Comparison of ENCODE assay signal across 8 cellular contexts in genomic region chr2:105397025-105397722, GRCh38. TPM values are rescaled to one million over a fixed set of nuclear protein-coding genes. Genes with fewer than 3 reads are reported as not detected.
DNase-seq lines count a peak whose midpoint lies in the region; TF ChIP-seq lines count a peak whose summit lies in the region.

No MANE protein-coding gene starts in this region.

- H3K27ac ChIP-seq in fibroblast of lung (ENCODE audit: insufficient read depth, low read length), result peak overlapping the region; percentile 98

- H3K27me3 ChIP-seq in fibroblast of lung (ENCODE audit: control insufficient read depth, insufficient read depth, low read length), result no peaks in the 10 kb centered on the region

- H3K4me3 ChIP-seq in fibroblast of lung (replicated peaks in 1 of 4; ENCODE audit: control extremely low read depth in 1 of 4, insufficient read depth in 1 of 4, low read depth in 3 of 4, low read length in 4 of 4) (peak overlapping the region; percentile 73 to 99 (median 93)), skeletal muscle cell (ENCODE audit: low read depth, low read length) (peak overlapping the region; percentile 98)

- no peak overlapping the region for H2AFZ ChIP-seq in fibroblast of lung (ENCODE audit: low read length)

- peaks cover 62% of the 10 kb centered on the region for H3K79me2 ChIP-seq in fibroblast of lung (ENCODE audit: control insufficient read depth, insufficient read depth, low read length)

- no peaks in the 10 kb centered on the region for H3K9me3 ChIP-seq in fibroblast of lung (ENCODE audit: control insufficient read depth, insufficient read depth, low read depth, low read length)

- peak overlapping the region; percentile 99 for H3K9ac ChIP-seq in fibroblast of lung (ENCODE audit: insufficient read depth, low read length)

- H3K4me1 ChIP-seq in fibroblast of lung (ENCODE audit: control insufficient read depth, extremely low read depth, insufficient read depth, low read length), result peaks cover 16% of the 10 kb centered on the region

- H3K4me2 ChIP-seq in fibroblast of lung (ENCODE audit: extremely low read depth, insufficient read depth, low read length), result peak overlapping the region; percentile 48

- TF ChIP-seq CTCF in fibroblast of lung (conservative IDR thresholded peaks at IDR 0.05 in 1 of 2, IDR thresholded peaks at IDR 0.05 in 1 of 2; ENCODE audit: low read depth in 1 of 2, low read length in 2 of 2), result no peak

- H4K20me1 ChIP-seq in fibroblast of lung (ENCODE audit: control insufficient read depth, extremely low read depth, insufficient read depth, low read length), result no peaks in the 10 kb centered on the region

- H3K36me3 ChIP-seq in fibroblast of lung (ENCODE audit: control insufficient read depth, insufficient read depth, low read length), result peaks cover 15% of the 10 kb centered on the region

- DNase-seq in HCEC 1CT (peak; percentile 42), SHP77 treated with DMSO at 0.1 percent for 48 hours (lab: John Stamatoyannopoulos, UW) (peak; percentile 6), fibroblast of lung (ENCODE audit: low read depth in 2 of 2) (peak in 1 of 2 donors; percentile 56), skeletal muscle cell (ENCODE audit: low read depth) (no peak), cerebellum (ENCODE audit: low spot score) (no peak), NCI-H2029 treated with DMSO at 0.1 percent for 48 hours (lab: John Stamatoyannopoulos, UW) (no peak), occipital lobe (lab: John Stamatoyannopoulos, UW) (no peak)
- no peak for DNase-seq in stimulated activated CD4-positive, alpha-beta T cell treated with anti-CD3 and anti-CD28 coated beads, Interleukin-4, amount 100 ng/mL, for 4 hours

RNA-seq across cellular contexts. Expression of gene FHL2, which starts 1.7 kb away (rescaled TPM):
- total RNA-seq in fibroblast of lung (120 and 144 TPM in 2 replicates), cerebellum (2.5 TPM), occipital lobe (4.4 TPM)
- polyA plus RNA-seq in fibroblast of lung, result 415 and 421 TPM in 2 replicates
- 318 and 323 TPM in 2 replicates for polyA plus RNA-seq in fibroblast of lung (2012)
- 483 and 485 TPM in 2 replicates for polyA minus RNA-seq in fibroblast of lung (ENCODE audit: low replicate concordance)

RNA-seq across cellular contexts. Expression of gene C2orf49, which starts 59.8 kb away (rescaled TPM):
- 23.4 and 28.4 TPM in 2 replicates for total RNA-seq in fibroblast of lung
- 17.0 and 20.9 TPM in 2 replicates for polyA plus RNA-seq in fibroblast of lung
- 13.5 and 15.6 TPM in 2 replicates for polyA plus RNA-seq in fibroblast of lung (2012)
- polyA minus RNA-seq in fibroblast of lung (ENCODE audit: low replicate concordance), result 0.75 and 1.3 TPM in 2 replicates
- 24.3 TPM for total RNA-seq in cerebellum
- 33.5 TPM for total RNA-seq in occipital lobe

Comparison
In these comparisons a context has a peak if more than half of its experiments do, and no peak if none do; other contexts are left out.
1. DNase-seq: peak in HCEC 1CT (single experiment) and SHP77 treated with DMSO at 0.1 percent for 48 hours (single experiment); none in skeletal muscle cell (single experiment), stimulated activated CD4-positive, alpha-beta T cell treated with anti-CD3 and anti-CD28 coated beads, Interleukin-4, amount 100 ng/mL, for 4 hours (0 of 2), cerebellum (single experiment), NCI-H2029 treated with DMSO at 0.1 percent for 48 hours (single experiment) and occipital lobe (single experiment).
2. RNA of gene FHL2, which starts 1.7 kb away (total RNA-seq): 120 to 144 TPM in fibroblast of lung; 4.4 TPM in occipital lobe (single experiment) and 2.5 TPM in cerebellum (single experiment); every median in the first group is over 10 times any median in the second.